In genomic region chr17:41739661-41740352, GRCh38 we compare ENCODE assay signal across 1 cellular context.
TF ChIP-seq lines count a peak whose summit lies in the region.

No MANE protein-coding gene starts in this region.

TF ChIP-seq in GM23338, 12 proteins besides CTCF, POLR2A, EP300 and RAD21 (continued from another document):
- TF ChIP-seq, protein P1, sequence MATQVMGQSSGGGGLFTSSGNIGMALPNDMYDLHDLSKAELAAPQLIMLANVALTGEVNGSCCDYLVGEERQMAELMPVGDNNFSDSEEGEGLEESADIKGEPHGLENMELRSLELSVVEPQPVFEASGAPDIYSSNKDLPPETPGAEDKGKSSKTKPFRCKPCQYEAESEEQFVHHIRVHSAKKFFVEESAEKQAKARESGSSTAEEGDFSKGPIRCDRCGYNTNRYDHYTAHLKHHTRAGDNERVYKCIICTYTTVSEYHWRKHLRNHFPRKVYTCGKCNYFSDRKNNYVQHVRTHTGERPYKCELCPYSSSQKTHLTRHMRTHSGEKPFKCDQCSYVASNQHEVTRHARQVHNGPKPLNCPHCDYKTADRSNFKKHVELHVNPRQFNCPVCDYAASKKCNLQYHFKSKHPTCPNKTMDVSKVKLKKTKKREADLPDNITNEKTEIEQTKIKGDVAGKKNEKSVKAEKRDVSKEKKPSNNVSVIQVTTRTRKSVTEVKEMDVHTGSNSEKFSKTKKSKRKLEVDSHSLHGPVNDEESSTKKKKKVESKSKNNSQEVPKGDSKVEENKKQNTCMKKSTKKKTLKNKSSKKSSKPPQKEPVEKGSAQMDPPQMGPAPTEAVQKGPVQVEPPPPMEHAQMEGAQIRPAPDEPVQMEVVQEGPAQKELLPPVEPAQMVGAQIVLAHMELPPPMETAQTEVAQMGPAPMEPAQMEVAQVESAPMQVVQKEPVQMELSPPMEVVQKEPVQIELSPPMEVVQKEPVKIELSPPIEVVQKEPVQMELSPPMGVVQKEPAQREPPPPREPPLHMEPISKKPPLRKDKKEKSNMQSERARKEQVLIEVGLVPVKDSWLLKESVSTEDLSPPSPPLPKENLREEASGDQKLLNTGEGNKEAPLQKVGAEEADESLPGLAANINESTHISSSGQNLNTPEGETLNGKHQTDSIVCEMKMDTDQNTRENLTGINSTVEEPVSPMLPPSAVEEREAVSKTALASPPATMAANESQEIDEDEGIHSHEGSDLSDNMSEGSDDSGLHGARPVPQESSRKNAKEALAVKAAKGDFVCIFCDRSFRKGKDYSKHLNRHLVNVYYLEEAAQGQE (IDR thresholded peaks at IDR 0.05; ENCODE audit: unreplicated experiment), result no peak
- TF ChIP-seq EZH2 (IDR thresholded peaks at IDR 0.05; ENCODE audit: low read depth, unreplicated experiment) (no peak), POLR2AphosphoS5 (IDR thresholded peaks at IDR 0.05; ENCODE audit: low read depth) (no peak), ZNF331 (CRISPR knock-in tag; IDR thresholded peaks at IDR 0.05; ENCODE audit: low read depth) (no peak), CREB1 (CRISPR knock-in tag; IDR thresholded peaks at IDR 0.05; ENCODE audit: low read depth) (no peak), ZNF114 (CRISPR knock-in tag; IDR thresholded peaks at IDR 0.05) (no peak), NANOG (IDR thresholded peaks at IDR 0.05; ENCODE audit: borderline replicate concordance) (no peak)
- TF ChIP-seq, protein P2, sequence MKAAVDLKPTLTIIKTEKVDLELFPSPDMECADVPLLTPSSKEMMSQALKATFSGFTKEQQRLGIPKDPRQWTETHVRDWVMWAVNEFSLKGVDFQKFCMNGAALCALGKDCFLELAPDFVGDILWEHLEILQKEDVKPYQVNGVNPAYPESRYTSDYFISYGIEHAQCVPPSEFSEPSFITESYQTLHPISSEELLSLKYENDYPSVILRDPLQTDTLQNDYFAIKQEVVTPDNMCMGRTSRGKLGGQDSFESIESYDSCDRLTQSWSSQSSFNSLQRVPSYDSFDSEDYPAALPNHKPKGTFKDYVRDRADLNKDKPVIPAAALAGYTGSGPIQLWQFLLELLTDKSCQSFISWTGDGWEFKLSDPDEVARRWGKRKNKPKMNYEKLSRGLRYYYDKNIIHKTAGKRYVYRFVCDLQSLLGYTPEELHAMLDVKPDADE (IDR thresholded peaks at IDR 0.05), result no peak
- TF ChIP-seq, protein P3, sequence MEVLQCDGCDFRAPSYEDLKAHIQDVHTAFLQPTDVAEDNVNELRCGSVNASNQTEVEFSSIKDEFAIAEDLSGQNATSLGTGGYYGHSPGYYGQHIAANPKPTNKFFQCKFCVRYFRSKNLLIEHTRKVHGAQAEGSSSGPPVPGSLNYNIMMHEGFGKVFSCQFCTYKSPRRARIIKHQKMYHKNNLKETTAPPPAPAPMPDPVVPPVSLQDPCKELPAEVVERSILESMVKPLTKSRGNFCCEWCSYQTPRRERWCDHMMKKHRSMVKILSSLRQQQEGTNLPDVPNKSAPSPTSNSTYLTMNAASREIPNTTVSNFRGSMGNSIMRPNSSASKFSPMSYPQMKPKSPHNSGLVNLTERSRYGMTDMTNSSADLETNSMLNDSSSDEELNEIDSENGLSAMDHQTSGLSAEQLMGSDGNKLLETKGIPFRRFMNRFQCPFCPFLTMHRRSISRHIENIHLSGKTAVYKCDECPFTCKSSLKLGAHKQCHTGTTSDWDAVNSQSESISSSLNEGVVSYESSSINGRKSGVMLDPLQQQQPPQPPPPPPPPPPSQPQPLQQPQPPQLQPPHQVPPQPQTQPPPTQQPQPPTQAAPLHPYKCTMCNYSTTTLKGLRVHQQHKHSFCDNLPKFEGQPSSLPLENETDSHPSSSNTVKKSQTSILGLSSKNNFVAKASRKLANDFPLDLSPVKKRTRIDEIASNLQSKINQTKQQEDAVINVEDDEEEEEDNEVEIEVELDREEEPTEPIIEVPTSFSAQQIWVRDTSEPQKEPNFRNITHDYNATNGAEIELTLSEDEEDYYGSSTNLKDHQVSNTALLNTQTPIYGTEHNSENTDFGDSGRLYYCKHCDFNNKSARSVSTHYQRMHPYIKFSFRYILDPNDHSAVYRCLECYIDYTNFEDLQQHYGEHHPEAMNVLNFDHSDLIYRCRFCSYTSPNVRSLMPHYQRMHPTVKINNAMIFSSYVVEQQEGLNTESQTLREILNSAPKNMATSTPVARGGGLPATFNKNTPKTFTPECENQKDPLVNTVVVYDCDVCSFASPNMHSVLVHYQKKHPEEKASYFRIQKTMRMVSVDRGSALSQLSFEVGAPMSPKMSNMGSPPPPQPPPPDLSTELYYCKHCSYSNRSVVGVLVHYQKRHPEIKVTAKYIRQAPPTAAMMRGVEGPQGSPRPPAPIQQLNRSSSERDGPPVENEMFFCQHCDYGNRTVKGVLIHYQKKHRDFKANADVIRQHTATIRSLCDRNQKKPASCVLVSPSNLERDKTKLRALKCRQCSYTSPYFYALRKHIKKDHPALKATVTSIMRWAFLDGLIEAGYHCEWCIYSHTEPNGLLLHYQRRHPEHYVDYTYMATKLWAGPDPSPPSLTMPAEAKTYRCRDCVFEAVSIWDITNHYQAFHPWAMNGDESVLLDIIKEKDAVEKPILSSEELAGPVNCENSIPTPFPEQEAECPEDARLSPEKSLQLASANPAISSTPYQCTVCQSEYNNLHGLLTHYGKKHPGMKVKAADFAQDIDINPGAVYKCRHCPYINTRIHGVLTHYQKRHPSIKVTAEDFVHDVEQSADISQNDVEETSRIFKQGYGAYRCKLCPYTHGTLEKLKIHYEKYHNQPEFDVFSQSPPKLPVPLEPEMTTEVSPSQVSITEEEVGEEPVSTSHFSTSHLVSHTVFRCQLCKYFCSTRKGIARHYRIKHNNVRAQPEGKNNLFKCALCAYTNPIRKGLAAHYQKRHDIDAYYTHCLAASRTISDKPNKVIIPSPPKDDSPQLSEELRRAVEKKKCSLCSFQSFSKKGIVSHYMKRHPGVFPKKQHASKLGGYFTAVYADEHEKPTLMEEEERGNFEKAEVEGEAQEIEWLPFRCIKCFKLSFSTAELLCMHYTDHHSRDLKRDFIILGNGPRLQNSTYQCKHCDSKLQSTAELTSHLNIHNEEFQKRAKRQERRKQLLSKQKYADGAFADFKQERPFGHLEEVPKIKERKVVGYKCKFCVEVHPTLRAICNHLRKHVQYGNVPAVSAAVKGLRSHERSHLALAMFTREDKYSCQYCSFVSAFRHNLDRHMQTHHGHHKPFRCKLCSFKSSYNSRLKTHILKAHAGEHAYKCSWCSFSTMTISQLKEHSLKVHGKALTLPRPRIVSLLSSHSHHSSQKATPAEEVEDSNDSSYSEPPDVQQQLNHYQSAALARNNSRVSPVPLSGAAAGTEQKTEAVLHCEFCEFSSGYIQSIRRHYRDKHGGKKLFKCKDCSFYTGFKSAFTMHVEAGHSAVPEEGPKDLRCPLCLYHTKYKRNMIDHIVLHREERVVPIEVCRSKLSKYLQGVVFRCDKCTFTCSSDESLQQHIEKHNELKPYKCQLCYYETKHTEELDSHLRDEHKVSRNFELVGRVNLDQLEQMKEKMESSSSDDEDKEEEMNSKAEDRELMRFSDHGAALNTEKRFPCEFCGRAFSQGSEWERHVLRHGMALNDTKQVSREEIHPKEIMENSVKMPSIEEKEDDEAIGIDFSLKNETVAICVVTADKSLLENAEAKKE (CRISPR knock-in tag; IDR thresholded peaks at IDR 0.05), result no peak
